ENCODE assay signal across 1 cellular context in the genomic region with DNA sequence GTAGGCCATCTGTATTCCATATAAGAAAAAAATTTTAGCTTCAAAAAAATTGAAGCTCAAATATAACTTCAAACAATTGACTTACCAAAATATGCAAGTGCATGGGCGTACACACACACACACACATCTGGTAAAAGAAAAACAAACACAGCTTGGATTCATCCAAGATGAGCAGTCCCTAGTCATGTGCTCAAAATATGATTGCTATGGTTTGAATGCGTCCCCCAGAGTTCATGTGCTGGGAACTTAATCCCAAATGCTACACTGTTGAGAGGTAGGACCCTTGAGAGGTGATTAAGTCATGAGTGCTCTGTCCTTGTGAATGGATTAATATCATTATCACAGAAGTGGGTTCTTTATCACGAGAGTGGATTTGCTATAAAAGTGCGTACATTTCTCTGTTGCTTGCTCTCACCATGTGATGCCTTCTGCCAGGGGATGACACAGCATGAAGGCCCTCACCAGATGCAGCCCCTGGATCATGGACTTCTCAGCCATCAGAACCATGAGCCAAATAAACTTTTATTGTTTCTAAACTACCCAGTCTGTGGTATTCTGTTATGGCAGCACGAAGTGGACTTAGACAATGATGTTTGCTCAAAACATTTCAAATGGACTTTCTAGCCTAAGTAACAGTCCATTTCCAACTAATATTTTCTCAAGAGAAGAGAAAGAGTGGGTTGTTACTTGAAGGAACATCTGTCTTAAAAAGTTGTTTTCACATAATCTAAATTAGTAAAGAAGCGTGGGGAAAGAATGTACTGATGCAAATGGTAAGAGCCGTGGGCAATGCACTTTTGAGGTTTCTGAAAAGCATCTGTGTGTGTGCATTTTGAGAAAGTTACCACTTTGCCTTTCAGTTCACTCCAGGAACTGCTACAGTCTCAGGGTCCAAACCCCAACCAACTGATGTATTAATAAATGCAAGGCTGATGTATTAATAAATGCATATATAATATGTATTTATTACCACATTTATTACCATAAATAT.
TF ChIP-seq lines count a peak whose summit lies in the region.

No MANE protein-coding gene starts in this region.

TF ChIP-seq in A549, 52 proteins besides CTCF, POLR2A, EP300 and RAD21 (continued from another document):
- TF ChIP-seq ATOH8 (CRISPR knock-in tag; IDR thresholded peaks at IDR 0.05; ENCODE audit: low read depth) (no peak), RFX5 (IDR thresholded peaks at IDR 0.05) (no peak)
